Comparison of ENCODE assay signal across 1 cellular context in the genomic region with DNA sequence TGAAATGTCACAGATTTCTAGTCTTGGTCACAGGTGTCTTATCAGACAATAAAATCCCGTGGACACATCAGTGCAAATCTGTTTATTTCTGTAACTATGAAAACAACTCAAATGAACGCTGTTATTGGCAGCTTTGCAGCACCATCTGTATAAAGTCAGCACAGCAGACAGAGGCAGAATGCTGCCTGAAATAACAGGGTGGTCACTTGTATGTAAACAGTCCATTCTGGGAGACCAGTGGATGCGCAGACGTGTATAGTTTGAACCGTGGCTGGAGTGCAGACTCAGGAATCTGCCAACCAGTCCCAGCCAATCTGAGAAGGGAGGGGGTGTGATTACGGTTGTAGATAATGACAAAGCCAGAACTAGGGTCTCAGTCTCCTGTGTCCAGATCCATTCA.
TF ChIP-seq lines count a peak whose summit lies in the region.

No MANE protein-coding gene starts in this region.

TF ChIP-seq in H1, 55 proteins besides CTCF, POLR2A, EP300 and RAD21:
- TF ChIP-seq PHF8 (conservative IDR thresholded peaks at IDR 0.05; ENCODE audit: low read depth, low read length) (no peak), FOSL1 (IDR thresholded peaks at IDR 0.05; ENCODE audit: insufficient read depth, low read depth, low read length) (no peak), TAF7 (optimal IDR thresholded peaks at IDR 0.05; ENCODE audit: borderline replicate concordance, low read depth, low read length) (no peak), TEAD4 (IDR thresholded peaks at IDR 0.05; ENCODE audit: low read depth, low read length) (no peak), CEBPB (IDR thresholded peaks at IDR 0.05; ENCODE audit: low read depth, low read length) (no peak), NANOG (IDR thresholded peaks at IDR 0.05; ENCODE audit: insufficient read depth, low read depth, low read length, poor library complexity, severe bottlenecking) (no peak), NRF1 (IDR thresholded peaks at IDR 0.05; ENCODE audit: low read depth, low read length) (no peak), RNF2 (IDR thresholded peaks at IDR 0.05; ENCODE audit: borderline replicate concordance, low read depth, low read length, missing control alignments, poor library complexity, severe bottlenecking) (no peak), SP2 (IDR thresholded peaks at IDR 0.05; ENCODE audit: low read length) (no peak)
